Comparison of ENCODE assay signal across 24 cellular contexts in the genomic region with DNA sequence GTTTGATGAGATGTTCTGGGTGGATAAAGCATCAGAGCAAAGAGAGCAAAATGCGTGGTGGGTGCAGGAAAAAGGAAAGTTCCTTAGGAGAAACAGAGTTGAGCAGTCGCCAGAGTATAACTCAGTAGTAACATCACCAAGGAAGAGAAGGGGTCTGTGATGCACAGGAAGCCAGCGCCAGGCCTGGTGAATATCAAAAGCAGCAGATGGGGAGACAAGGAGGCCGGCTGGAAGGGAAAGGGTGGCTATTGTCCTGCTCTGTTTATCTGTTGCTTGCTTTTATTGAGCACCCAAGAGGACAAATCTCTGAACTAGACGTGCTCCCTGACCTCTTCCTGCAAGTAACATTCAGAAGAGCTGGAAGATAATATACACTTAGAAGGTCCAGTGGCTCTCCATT. TPM values are rescaled to one million over a fixed set of nuclear protein-coding genes. Genes with fewer than 3 reads are reported as not detected.
A peak's percentile ranks its signal among the peaks of the same experiment; 100 is the strongest.
DNase-seq lines count a peak whose midpoint lies in the region; TF ChIP-seq lines count a peak whose summit lies in the region.
"Had no signal": no experiment of that assay in that cellular context is flagged by ENCODE, and none has a peak within 500 bp of the region (broad histone marks: within the 10 kb centered on the region; RNA-seq: fewer than 3 reads in every experiment).

No MANE protein-coding gene starts in this region.

- peak in 1 of 2 experiments; percentile 62; a peak in 2 of 4 replicates for TF ChIP-seq EP300 in SK-N-SH (IDR thresholded peaks at IDR 0.05; ENCODE audit: borderline replicate concordance in 1 of 2, low read depth in 1 of 2, low read length in 1 of 2)
- no peak for TF ChIP-seq EP300 in stomach (IDR thresholded peaks at IDR 0.05)

- intact Hi-C loops in activated CD4-positive, alpha-beta T cell treated with anti-CD3 and anti-CD28 coated beads, Interleukin-2, amount 10 ng/mL, durations not matched to agents 24 days and 14 days (cut with micrococcal nuclease): no loop called here
- intact Hi-C loops in stomach (cut with DNase I; ENCODE audit: low total_unique reads): no loop called here

- H3K4me3 ChIP-seq in SK-N-SH (ENCODE audit: low read depth in 2 of 2, low read length in 1 of 2): no peak overlapping the region
- no peak overlapping the region for H3K4me3 ChIP-seq in SJCRH30
- H3K4me3 ChIP-seq in stomach: no peak overlapping the region
- H3K4me3 ChIP-seq: GM23248, SK-N-MC had no signal

- no peak overlapping the region for H2AFZ ChIP-seq in SK-N-SH (ENCODE audit: low read depth)
- H2AFZ ChIP-seq: GM23248 had no signal

- H3K9me3 Mint-ChIP-seq in activated CD4-positive, alpha-beta T cell treated with anti-CD3 and anti-CD28 coated beads, Interleukin-2, amount 10 ng/mL, durations not matched to agents 24 days and 14 days: no peaks in the 10 kb centered on the region
- no peaks in the 10 kb centered on the region for H3K9me3 Mint-ChIP-seq in progenitor cell of endocrine pancreas (ENCODE audit: low read depth)
- H3K9me3 Mint-ChIP-seq: IgD-negative memory B cell had no signal

- POLR2A ChIA-PET in SK-N-SH (lab: Yijun Ruan, JAX): no interaction called here

- no peak for TF ChIP-seq CTCF in SK-N-SH (IDR thresholded peaks at IDR 0.05)
- TF ChIP-seq CTCF in progenitor cell of endocrine pancreas (IDR thresholded peaks at IDR 0.05; ENCODE audit: unreplicated experiment): no peak
- TF ChIP-seq CTCF in stomach (IDR thresholded peaks at IDR 0.05): no peak

- H3F3A ChIP-seq in SK-N-SH (replicated peaks; ENCODE audit: insufficient read depth): no peaks in the 10 kb centered on the region

- H3K9me2 ChIP-seq in SK-N-SH: no peaks in the 10 kb centered on the region

- peaks cover 42% of the 10 kb centered on the region for H3K36me3 Mint-ChIP-seq in activated CD4-positive, alpha-beta T cell treated with anti-CD3 and anti-CD28 coated beads, Interleukin-2, amount 10 ng/mL, durations not matched to agents 24 days and 14 days (ENCODE audit: low read depth)
- no peaks in the 10 kb centered on the region for H3K36me3 Mint-ChIP-seq in progenitor cell of endocrine pancreas (ENCODE audit: insufficient read depth)
- H3K36me3 Mint-ChIP-seq: IgD-negative memory B cell had no signal

- no peak overlapping the region for H3K4me2 ChIP-seq in SK-N-SH
- H3K4me2 ChIP-seq: KMS-11 had no signal

- peaks cover 66% of the 10 kb centered on the region for H3K4me1 Mint-ChIP-seq in activated CD4-positive, alpha-beta T cell treated with anti-CD3 and anti-CD28 coated beads, Interleukin-2, amount 10 ng/mL, durations not matched to agents 24 days and 14 days
- H3K4me1 Mint-ChIP-seq in progenitor cell of endocrine pancreas (ENCODE audit: low read depth): no peaks in the 10 kb centered on the region

- no peaks in the 10 kb centered on the region for H3K79me2 ChIP-seq in SK-N-SH (ENCODE audit: insufficient read depth)

- TF ChIP-seq POLR2A in stomach (IDR thresholded peaks at IDR 0.05): no peak

- peak overlapping the region in 1 of 2 experiments; percentile 79; a peak in 2 of 4 replicates for H3K27ac ChIP-seq in SK-N-SH (ENCODE audit: low read depth in 2 of 2, low read length in 1 of 2)
- H3K27ac ChIP-seq in SJCRH30: no peak overlapping the region
- no peak overlapping the region for H3K27ac ChIP-seq in stomach
- H3K27ac ChIP-seq: GM23248, HL-60, KMS-11, SK-N-MC had no signal

- no peak for DNase-seq in activated CD4-positive, alpha-beta T cell treated with anti-CD3 and anti-CD28 coated beads, Interleukin-2, amount 10 ng/mL, durations not matched to agents 24 days and 14 days
- DNase-seq in activated CD4-positive, alpha-beta T cell treated with anti-CD3 and anti-CD28 coated beads for 1 hour: no peak
- DNase-seq in SK-N-SH: peak; percentile 70
- peak; percentile 78 for DNase-seq in islet precursor cell
- DNase-seq in progenitor cell of endocrine pancreas (ENCODE audit: low spot score, unreplicated experiment): no peak
- DNase-seq in SJCRH30: no peak
- DNase-seq in stomach: no peak
- DNase-seq: 8988T, ACHN, DMS153, DND-41, GM23248, HCEC 1CT, MM.1S, NCI-H1417, NCI-H1694, NCI-H2029 treated with DMSO at 0.1 percent for 48 hours, NCI-H526 treated with DMSO at 0.1 percent for 48 hours, RPMI8226, SHP77 had no signal

- 29% methylated on average over 5 of the region's 5 CpGs for WGBS in SK-N-SH (ENCODE audit: low lambda C conversion rate)
- WGBS in stomach, 5 donors: 42 to 56% (median 53%) methylated on average over 5 of the region's 5 CpGs

- no peak overlapping the region for H3K4me3 Mint-ChIP-seq in activated CD4-positive, alpha-beta T cell treated with anti-CD3 and anti-CD28 coated beads, Interleukin-2, amount 10 ng/mL, durations not matched to agents 24 days and 14 days
- no peak overlapping the region for H3K4me3 Mint-ChIP-seq in progenitor cell of endocrine pancreas (ENCODE audit: low read depth)
- H3K4me3 Mint-ChIP-seq: IgD-negative memory B cell had no signal

- 0 out of 2 replicates have a peak, but pooled peaks have one; percentile 16 for TF ChIP-seq RAD21 in SK-N-SH (IDR thresholded peaks at IDR 0.05; ENCODE audit: low read length)

- H3K27me3 ChIP-seq in SK-N-SH (ENCODE audit: insufficient read depth): peaks cover 8% of the 10 kb centered on the region; the same call in 1 of the 2 replicates
- H3K27me3 ChIP-seq in SJCRH30: no peaks in the 10 kb centered on the region
- H3K27me3 ChIP-seq in stomach: peaks cover 0 to 4% (median 0%) of the 10 kb centered on the region in 3 donors

- no peak overlapping the region for H3K9ac ChIP-seq in SK-N-SH
- H3K9ac ChIP-seq: GM23248, KMS-11 had no signal

- CTCF ChIA-PET in SK-N-SH (lab: Yijun Ruan, JAX): interaction anchor here (0.9 to 2.0 kb wide), 4 partner anchors 30 to 130 kb away, joined by 3 to 6 read pairs (median 4); no protein-coding TSS in a partner anchor

- no peaks in the 10 kb centered on the region for H4K20me1 ChIP-seq in SK-N-SH (ENCODE audit: insufficient read depth)

- H3K27ac Mint-ChIP-seq in activated CD4-positive, alpha-beta T cell treated with anti-CD3 and anti-CD28 coated beads, Interleukin-2, amount 10 ng/mL, durations not matched to agents 24 days and 14 days: peak overlapping the region; percentile 14
- no peak overlapping the region for H3K27ac Mint-ChIP-seq in progenitor cell of endocrine pancreas
- H3K27ac Mint-ChIP-seq: IgD-negative memory B cell had no signal

- no peaks in the 10 kb centered on the region for H3K36me3 ChIP-seq in SK-N-SH (replicated peaks in 1 of 2; ENCODE audit: control insufficient read depth in 1 of 2, insufficient read depth in 2 of 2, low read length in 1 of 2)
- H3K36me3 ChIP-seq in SJCRH30: no peaks in the 10 kb centered on the region
- no peaks in the 10 kb centered on the region for H3K36me3 ChIP-seq in stomach

- no peaks in the 10 kb centered on the region for H3K9me3 ChIP-seq in SK-N-SH
- H3K9me3 ChIP-seq in SJCRH30 (replicated peaks): no peaks in the 10 kb centered on the region
- H3K9me3 ChIP-seq in stomach: no peaks in the 10 kb centered on the region

- H3K4me1 ChIP-seq in SK-N-SH (ENCODE audit: control insufficient read depth in 1 of 2, insufficient read depth in 2 of 2, low read depth in 1 of 2, low read length in 1 of 2) (peaks cover 0 to 15% of the 10 kb centered on the region in 2 experiments; a peak in 2 of 4 replicates), SJCRH30 (no peaks in the 10 kb centered on the region), stomach (no peaks in the 10 kb centered on the region)

- H3K27me3 Mint-ChIP-seq in activated CD4-positive, alpha-beta T cell treated with anti-CD3 and anti-CD28 coated beads, Interleukin-2, amount 10 ng/mL, durations not matched to agents 24 days and 14 days: no peaks in the 10 kb centered on the region
- H3K27me3 Mint-ChIP-seq in progenitor cell of endocrine pancreas: peaks cover 27% of the 10 kb centered on the region

TF ChIP-seq in SK-N-SH, 30 proteins besides CTCF, POLR2A, EP300 and RAD21 (continues in another document):
- no peak for TF ChIP-seq EZH2phosphoT487 (IDR thresholded peaks at IDR 0.05; ENCODE audit: borderline replicate concordance, low read depth)
- TF ChIP-seq, protein P1, sequence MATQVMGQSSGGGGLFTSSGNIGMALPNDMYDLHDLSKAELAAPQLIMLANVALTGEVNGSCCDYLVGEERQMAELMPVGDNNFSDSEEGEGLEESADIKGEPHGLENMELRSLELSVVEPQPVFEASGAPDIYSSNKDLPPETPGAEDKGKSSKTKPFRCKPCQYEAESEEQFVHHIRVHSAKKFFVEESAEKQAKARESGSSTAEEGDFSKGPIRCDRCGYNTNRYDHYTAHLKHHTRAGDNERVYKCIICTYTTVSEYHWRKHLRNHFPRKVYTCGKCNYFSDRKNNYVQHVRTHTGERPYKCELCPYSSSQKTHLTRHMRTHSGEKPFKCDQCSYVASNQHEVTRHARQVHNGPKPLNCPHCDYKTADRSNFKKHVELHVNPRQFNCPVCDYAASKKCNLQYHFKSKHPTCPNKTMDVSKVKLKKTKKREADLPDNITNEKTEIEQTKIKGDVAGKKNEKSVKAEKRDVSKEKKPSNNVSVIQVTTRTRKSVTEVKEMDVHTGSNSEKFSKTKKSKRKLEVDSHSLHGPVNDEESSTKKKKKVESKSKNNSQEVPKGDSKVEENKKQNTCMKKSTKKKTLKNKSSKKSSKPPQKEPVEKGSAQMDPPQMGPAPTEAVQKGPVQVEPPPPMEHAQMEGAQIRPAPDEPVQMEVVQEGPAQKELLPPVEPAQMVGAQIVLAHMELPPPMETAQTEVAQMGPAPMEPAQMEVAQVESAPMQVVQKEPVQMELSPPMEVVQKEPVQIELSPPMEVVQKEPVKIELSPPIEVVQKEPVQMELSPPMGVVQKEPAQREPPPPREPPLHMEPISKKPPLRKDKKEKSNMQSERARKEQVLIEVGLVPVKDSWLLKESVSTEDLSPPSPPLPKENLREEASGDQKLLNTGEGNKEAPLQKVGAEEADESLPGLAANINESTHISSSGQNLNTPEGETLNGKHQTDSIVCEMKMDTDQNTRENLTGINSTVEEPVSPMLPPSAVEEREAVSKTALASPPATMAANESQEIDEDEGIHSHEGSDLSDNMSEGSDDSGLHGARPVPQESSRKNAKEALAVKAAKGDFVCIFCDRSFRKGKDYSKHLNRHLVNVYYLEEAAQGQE (IDR thresholded peaks at IDR 0.05; ENCODE audit: low read depth, low read length): no peak
- no peak for TF ChIP-seq NRF1 (IDR thresholded peaks at IDR 0.05; ENCODE audit: low read depth, low read length)
- no peak for TF ChIP-seq SMC3 (IDR thresholded peaks at IDR 0.05; ENCODE audit: low read depth, low read length)
- TF ChIP-seq RCOR1 (IDR thresholded peaks at IDR 0.05; ENCODE audit: low read length): 0 out of 2 replicates have a peak, but pooled peaks have one; percentile 27
- TF ChIP-seq CHD2 (IDR thresholded peaks at IDR 0.05; ENCODE audit: low read length, partially characterized antibody): peak; percentile 29

RNA-seq across cellular contexts. Expression of a gene that starts 52.7 kb away (rescaled TPM):
- total RNA-seq in activated CD4-positive, alpha-beta T cell treated with anti-CD3 and anti-CD28 coated beads, Interleukin-2, amount 10 ng/mL, durations not matched to agents 24 days and 14 days: 117 TPM in 2 replicates
- polyA plus RNA-seq in SK-N-SH (2012; rRNA removed) (14.0 and 14.5 TPM in 2 replicates), stomach (1 to 10 TPM; 3.8 to 5.1 (median 4.5) TPM)
- polyA plus RNA-seq in SK-N-SH (2012; cell fraction: cytosol; rRNA removed): 7.1 and 8.4 TPM in 2 replicates
- polyA plus RNA-seq in SK-N-SH (2012; cell fraction: nucleus; rRNA removed): 40.4 and 41.9 TPM in 2 replicates
- total RNA-seq in progenitor cell of endocrine pancreas (4.5 and 5.1 TPM in 2 replicates), stomach (10 to 100 TPM in 4 of 5 donors, under 1 TPM in 1; 0.58 to 39.7 (median 19.3) TPM)
- total RNA-seq in SJCRH30 (2014; rRNA removed; shearing (Covaris generic)): 18.0 and 22.9 TPM in 2 replicates
- polyA plus RNA-seq: IgD-negative memory B cell had no signal

Comparison
In these comparisons a context has a peak if more than half of its experiments do, and no peak if none do; other contexts are left out.
1. DNase-seq: peak in SK-N-SH (single experiment) and islet precursor cell (single experiment); none in activated CD4-positive, alpha-beta T cell treated with anti-CD3 and anti-CD28 coated beads, Interleukin-2, amount 10 ng/mL, durations not matched to agents 24 days and 14 days (single experiment), activated CD4-positive, alpha-beta T cell treated with anti-CD3 and anti-CD28 coated beads for 1 hour (single experiment), progenitor cell of endocrine pancreas (single experiment), SJCRH30 (0 of 2) and stomach (single experiment).